ENCODE assay signal across 8 cellular contexts in genomic region chr12:93848453-93849120, GRCh38.
A peak's percentile ranks its signal among the peaks of the same experiment; 100 is the strongest.
DNase-seq lines count a peak whose midpoint lies in the region; ATAC-seq and TF ChIP-seq lines count a peak whose summit lies in the region.

No MANE protein-coding gene starts in this region.

- TF ChIP-seq CTCF in DND-41 (IDR thresholded peaks at IDR 0.05; ENCODE audit: borderline replicate concordance, extremely low read depth, low read length, poor library complexity, severe bottlenecking) (no peak), mucosa of descending colon (IDR thresholded peaks at IDR 0.05) (no peak), esophagus squamous epithelium (IDR thresholded peaks at IDR 0.05) (no peak)

- H3K27me3 Mint-ChIP-seq in activated CD8-positive, alpha-beta T cell treated with anti-CD3 and anti-CD28 coated beads, Interleukin-2, amount 10 ng/mL, durations not matched to agents 7 days and 5 days (ENCODE audit: low read depth), result peaks cover 5% of the 10 kb centered on the region

- no peak for TF ChIP-seq POLR2A in esophagus squamous epithelium (IDR thresholded peaks at IDR 0.05)

- H4K20me1 ChIP-seq in DND-41 (ENCODE audit: insufficient read depth, low read length), result no peaks in the 10 kb centered on the region
- no peaks in the 10 kb centered on the region for H4K20me1 ChIP-seq in Karpas-422 (ENCODE audit: insufficient read depth, low read depth, low read length)

- H3K36me3 ChIP-seq in DND-41 (ENCODE audit: insufficient read depth, low read length), result 0 out of 2 replicates have a peak, but pooled peaks cover 4% of the 10 kb centered on the region
- no peaks in the 10 kb centered on the region for H3K36me3 ChIP-seq in Karpas-422 (ENCODE audit: insufficient read depth, low read length)
- H3K36me3 ChIP-seq in mucosa of descending colon (ENCODE audit: low read depth), result no peaks in the 10 kb centered on the region
- H3K36me3 ChIP-seq in esophagus squamous epithelium, result no peaks in the 10 kb centered on the region

- H3K27ac ChIP-seq in DND-41 (ENCODE audit: low read length) (peak overlapping the region; percentile 11), Karpas-422 (ENCODE audit: low read length) (peak overlapping the region; percentile 27), esophagus squamous epithelium (peak overlapping the region in 2 of 4 donors; percentile 33 to 44)

- no peaks in the 10 kb centered on the region for H3K79me2 ChIP-seq in DND-41 (ENCODE audit: insufficient read depth, low read length)
- H3K79me2 ChIP-seq in Karpas-422 (ENCODE audit: low read length), result no peaks in the 10 kb centered on the region

- peaks cover 32% of the 10 kb centered on the region for H3K36me3 Mint-ChIP-seq in activated CD8-positive, alpha-beta T cell treated with anti-CD3 and anti-CD28 coated beads, Interleukin-2, amount 10 ng/mL, durations not matched to agents 7 days and 5 days (ENCODE audit: low read depth)

- H3K9ac ChIP-seq in DND-41 (ENCODE audit: low read depth, low read length), result no peak overlapping the region
- 0 out of 2 replicates have a peak overlapping the region, but pooled peaks have one; percentile 11 for H3K9ac ChIP-seq in Karpas-422 (ENCODE audit: low read length)

- H3K4me1 ChIP-seq in DND-41 (ENCODE audit: insufficient read depth, low read length) (peaks cover 41% of the 10 kb centered on the region), Karpas-422 (ENCODE audit: low read length) (peaks cover 19% of the 10 kb centered on the region), mucosa of descending colon (ENCODE audit: low read depth) (peaks cover 11% of the 10 kb centered on the region), esophagus squamous epithelium (no peaks in the 10 kb centered on the region)

- H3K9me3 ChIP-seq in DND-41 (ENCODE audit: insufficient read depth, low read length, severe bottlenecking), result no peaks in the 10 kb centered on the region
- H3K9me3 ChIP-seq in Karpas-422 (ENCODE audit: low read length), result no peaks in the 10 kb centered on the region
- no peaks in the 10 kb centered on the region for H3K9me3 ChIP-seq in mucosa of descending colon
- H3K9me3 ChIP-seq in esophagus squamous epithelium, result no peaks in the 10 kb centered on the region

- POLR2A ChIA-PET in activated CD8-positive, alpha-beta T cell treated with anti-CD3 and anti-CD28 coated beads, Interleukin-2, amount 10 ng/mL, durations not matched to agents 7 days and 5 days (lab: Charles Lee), result interaction anchor here (1.4 kb wide), 1 partner anchor 51 kb away, joined by 3 read pairs; no protein-coding TSS in a partner anchor

- H3K4me3 ChIP-seq in DND-41 (ENCODE audit: low read depth in 1 of 2, low read length in 2 of 2), result no peak overlapping the region
- no peak overlapping the region for H3K4me3 ChIP-seq in Karpas-422 (ENCODE audit: low read length)
- H3K4me3 ChIP-seq in mucosa of descending colon, result no peak overlapping the region
- no peak overlapping the region for H3K4me3 ChIP-seq in esophagus squamous epithelium

- ATAC-seq in DND-41 (ENCODE audit: insufficient read depth, low read depth), result no peak
- ATAC-seq in activated CD8-positive, alpha-beta T cell treated with anti-CD3 and anti-CD28 coated beads, Interleukin-2, amount 10 ng/mL, durations not matched to agents 7 days and 5 days, result peak; percentile 35
- peak; percentile 46 for ATAC-seq in mucosa of descending colon
- no peak for ATAC-seq in GM18868 (IDR thresholded peaks at IDR 0.05; ENCODE audit: unreplicated experiment)

- 63 to 69% methylated on average over 12 of the region's 12 CpGs for whole genome bisulfite sequencing in esophagus squamous epithelium, 2 donors

- no peak overlapping the region for H3K4me3 Mint-ChIP-seq in activated CD8-positive, alpha-beta T cell treated with anti-CD3 and anti-CD28 coated beads, Interleukin-2, amount 10 ng/mL, durations not matched to agents 7 days and 5 days

- H2AFZ ChIP-seq in DND-41 (ENCODE audit: low read depth, low read length) (no peak overlapping the region), Karpas-422 (ENCODE audit: low read length) (peak overlapping the region; percentile 63)

- DNase-seq in DND-41, result no peak
- peak; percentile 86 for DNase-seq in Karpas-422
- DNase-seq in activated CD8-positive, alpha-beta T cell treated with anti-CD3 and anti-CD28 coated beads, Interleukin-2, amount 10 ng/mL, durations not matched to agents 7 days and 5 days, result no peak
- peak in 1 of 3 donors; percentile 17 for DNase-seq in mucosa of descending colon
- DNase-seq in NCI-H748 (lab: John Stamatoyannopoulos, UW; ENCODE audit: unreplicated experiment), result no peak
- DNase-seq in stimulated activated CD4-positive, alpha-beta T cell treated with anti-CD3 and anti-CD28 coated beads, Interleukin-15, amount 100 ng/mL, for 24 hours, result no peak
- no peak for DNase-seq in esophagus squamous epithelium (lab: John Stamatoyannopoulos, UW)

- H3K4me1 Mint-ChIP-seq in activated CD8-positive, alpha-beta T cell treated with anti-CD3 and anti-CD28 coated beads, Interleukin-2, amount 10 ng/mL, durations not matched to agents 7 days and 5 days (ENCODE audit: low read depth), result peaks cover 60% of the 10 kb centered on the region

- peak overlapping the region; percentile 85 for H3K27ac Mint-ChIP-seq in activated CD8-positive, alpha-beta T cell treated with anti-CD3 and anti-CD28 coated beads, Interleukin-2, amount 10 ng/mL, durations not matched to agents 7 days and 5 days

- H3K4me2 ChIP-seq in DND-41 (ENCODE audit: insufficient read depth, low read length) (no peak overlapping the region), Karpas-422 (ENCODE audit: low read depth, low read length, poor library complexity, severe bottlenecking) (peak overlapping the region; percentile 22)

- intact Hi-C loops in mucosa of descending colon (cut with DNase I, micrococcal nuclease) (no loop called here), esophagus squamous epithelium (cut with DNase I) (no loop called here)

- no peaks in the 10 kb centered on the region for H3K9me2 ChIP-seq in Karpas-422 (replicated peaks; ENCODE audit: insufficient read depth, low read length)

- H3K27me3 ChIP-seq in DND-41 (ENCODE audit: insufficient read depth, low read length, poor library complexity) (no peaks in the 10 kb centered on the region), Karpas-422 (ENCODE audit: low read length) (no peaks in the 10 kb centered on the region), esophagus squamous epithelium (no peaks in the 10 kb centered on the region)

- H3K9me3 Mint-ChIP-seq in activated CD8-positive, alpha-beta T cell treated with anti-CD3 and anti-CD28 coated beads, Interleukin-2, amount 10 ng/mL, durations not matched to agents 7 days and 5 days (ENCODE audit: insufficient read depth), result peaks cover 12% of the 10 kb centered on the region

- CTCF ChIA-PET in activated CD8-positive, alpha-beta T cell treated with anti-CD3 and anti-CD28 coated beads, Interleukin-2, amount 10 ng/mL, durations not matched to agents 7 days and 5 days (lab: Charles Lee), result interaction anchor here (0.7 to 1.8 kb wide), 5 partner anchors 82 to 254 kb away, joined by 3 to 6 read pairs (median 4); no protein-coding TSS in a partner anchor

Comparison
In these comparisons a context has a peak if more than half of its experiments do, and no peak if none do; other contexts are left out.
1. ATAC-seq: peak in activated CD8-positive, alpha-beta T cell treated with anti-CD3 and anti-CD28 coated beads, Interleukin-2, amount 10 ng/mL, durations not matched to agents 7 days and 5 days (single experiment) and mucosa of descending colon (single experiment); none in DND-41 (single experiment) and GM18868 (single experiment).